12 cellular contexts compared by ENCODE assay signal in the genomic region with DNA sequence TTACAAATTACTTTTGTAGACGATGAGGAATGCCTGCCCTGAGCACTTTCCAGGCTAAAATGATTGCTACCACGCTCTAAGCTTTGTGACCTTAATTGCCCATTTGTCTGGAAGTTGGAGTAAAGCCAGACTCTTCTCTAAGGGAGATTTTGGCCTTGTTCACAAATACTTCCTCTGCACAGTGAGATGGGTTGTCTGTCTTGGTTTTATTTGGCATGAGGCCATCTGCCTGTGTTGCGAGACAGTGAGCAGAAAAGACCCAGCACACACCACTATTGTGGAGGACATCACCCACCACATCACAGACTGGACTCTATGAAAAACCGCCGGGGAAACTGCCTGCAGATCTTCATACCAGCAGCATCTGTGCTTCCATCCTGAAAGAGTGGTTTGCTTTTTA.
DNase-seq lines count a peak whose midpoint lies in the region; TF ChIP-seq lines count a peak whose summit lies in the region.
"Had no signal": no experiment of that assay in that cellular context is flagged by ENCODE, and none has a peak within 500 bp of the region (broad histone marks: within the 10 kb centered on the region; RNA-seq: fewer than 3 reads in every experiment).

No MANE protein-coding gene starts in this region.

- no peak overlapping the region for H2BK12ac ChIP-seq in mesenchymal stem cell (ENCODE audit: low read length in 2 of 2)

- no peak overlapping the region for H3K4ac ChIP-seq in mesenchymal stem cell (ENCODE audit: low read depth in 1 of 2, low read length in 2 of 2)

- no peak overlapping the region for H3K4me2 ChIP-seq in mesenchymal stem cell (ENCODE audit: low read length, poor library complexity, severe bottlenecking)

- H3K4me1 ChIP-seq in breast epithelium (no peaks in the 10 kb centered on the region), mesenchymal stem cell (ENCODE audit: control insufficient read depth, insufficient read depth, low read depth, low read length) (peaks cover 4% of the 10 kb centered on the region)

- H2BK15ac ChIP-seq in mesenchymal stem cell (ENCODE audit: low read depth, poor library complexity, severe bottlenecking), result no peak overlapping the region

- peaks cover 7% of the 10 kb centered on the region for H3K79me1 ChIP-seq in mesenchymal stem cell (replicated peaks; ENCODE audit: low read length, poor library complexity, severe bottlenecking)

- no peak overlapping the region for H3K14ac ChIP-seq in mesenchymal stem cell (ENCODE audit: low read length in 2 of 2)

- WGBS in mesenchymal stem cell, result 0% methylated on average over 4 of the region's 5 CpGs

- H2AFZ ChIP-seq in mesenchymal stem cell (ENCODE audit: low read depth, low read length), result no peak overlapping the region

- no peak overlapping the region for H4K91ac ChIP-seq in mesenchymal stem cell (ENCODE audit: low read length)

- no peak overlapping the region for H2BK5ac ChIP-seq in mesenchymal stem cell (ENCODE audit: low read depth, low read length, poor library complexity, severe bottlenecking)

- H3K18ac ChIP-seq in mesenchymal stem cell (ENCODE audit: low read depth in 1 of 2, low read length in 2 of 2), result no peak overlapping the region

- no peak overlapping the region for H3K23ac ChIP-seq in mesenchymal stem cell (ENCODE audit: low read length in 2 of 2)

- no peak overlapping the region for H4K8ac ChIP-seq in mesenchymal stem cell (ENCODE audit: low read length)

- no peak for TF ChIP-seq CTCF in breast epithelium (IDR thresholded peaks at IDR 0.05)

- H3K9me3 ChIP-seq in breast epithelium (no peaks in the 10 kb centered on the region), mesenchymal stem cell (ENCODE audit: control insufficient read depth, low read length) (no peaks in the 10 kb centered on the region)
- H3K9me3 ChIP-seq: tibial artery had no signal

- H3K27ac ChIP-seq in breast epithelium (peak overlapping the region; percentile 7 to 40), mesenchymal stem cell (ENCODE audit: low read length, poor library complexity, severe bottlenecking) (peak overlapping the region; percentile 18)
- H3K27ac ChIP-seq: tibial artery had no signal

- H3K36me3 ChIP-seq in breast epithelium, result no peaks in the 10 kb centered on the region
- H3K36me3 ChIP-seq in mesenchymal stem cell (ENCODE audit: control insufficient read depth in 1 of 2, insufficient read depth in 2 of 2, low read depth in 1 of 2, low read length in 2 of 2), result peaks cover 2 to 23% of the 10 kb centered on the region in 2 experiments
- H3K36me3 ChIP-seq: tibial artery had no signal

- no peaks in the 10 kb centered on the region for H3K27me3 ChIP-seq in breast epithelium
- H3K27me3 ChIP-seq in mesenchymal stem cell (ENCODE audit: control insufficient read depth in 1 of 2, insufficient read depth in 1 of 2, low read length in 2 of 2), result no peaks in the 10 kb centered on the region
- H3K27me3 ChIP-seq: tibial artery had no signal

- intact Hi-C loops in breast epithelium (cut with DNase I; ENCODE audit: low total_unique reads), result loop anchor here (5.0 kb wide), 1 partner anchor 831 kb away; no protein-coding TSS in a partner anchor

- no peak overlapping the region for H3K4me3 ChIP-seq in breast epithelium
- peak overlapping the region in 1 of 2 experiments; percentile 1 for H3K4me3 ChIP-seq in mesenchymal stem cell (ENCODE audit: insufficient read depth in 1 of 2, low read depth in 1 of 2, low read length in 2 of 2)
- H3K4me3 ChIP-seq: tibial artery had no signal

- H3K9ac ChIP-seq in mesenchymal stem cell (ENCODE audit: low read length), result peak overlapping the region; percentile 60

- peak; percentile 92 for DNase-seq in EH (ENCODE audit: low read depth)
- peak; percentile 34 for DNase-seq in NCI-H345 (lab: John Stamatoyannopoulos, UW)
- DNase-seq in breast epithelium (ENCODE audit: low spot score in 2 of 2), result no peak
- DNase-seq in mesenchymal stem cell, result peak; percentile 39
- no peak for DNase-seq in DMS153 (lab: John Stamatoyannopoulos, UW)
- no peak for DNase-seq in UCSD-AML1 (lab: John Stamatoyannopoulos, UW; ENCODE audit: unreplicated experiment)
- DNase-seq in middle frontal gyrus (ENCODE audit: extremely low spot score, low spot score), result no peak
- DNase-seq in NOMO-1 treated with DMSO at 0.1 percent for 48 hours (lab: John Stamatoyannopoulos, UW; ENCODE audit: unreplicated experiment), result no peak
- DNase-seq: CD8-positive, alpha-beta memory T cell; cerebellar nuclear complex; nephron progenitor cell had no signal

- no peak for TF ChIP-seq POLR2A in breast epithelium (IDR thresholded peaks at IDR 0.05)

- H2BK120ac ChIP-seq in mesenchymal stem cell (ENCODE audit: low read depth, low read length), result no peak overlapping the region

- H2AK5ac ChIP-seq in mesenchymal stem cell (ENCODE audit: low read length, severe bottlenecking), result no peak overlapping the region

Comparison
In these comparisons a context has a peak if more than half of its experiments do, and no peak if none do; other contexts are left out.
1. DNase-seq: peak in EH (single experiment), NCI-H345 (single experiment) and mesenchymal stem cell (single experiment); none in breast epithelium (0 of 2), DMS153 (single experiment), UCSD-AML1 (single experiment), middle frontal gyrus (single experiment) and NOMO-1 treated with DMSO at 0.1 percent for 48 hours (single experiment).